Comparison of ENCODE assay signal across 8 cellular contexts in genomic region chr16:8567355-8568230, GRCh38. TPM values are rescaled to one million over a fixed set of nuclear protein-coding genes. Genes with fewer than 3 reads are reported as not detected.
DNase-seq lines count a peak whose midpoint lies in the region; ATAC-seq lines count a peak whose summit lies in the region.

No MANE protein-coding gene starts in this region.

- no peaks in the 10 kb centered on the region for H3K36me3 Mint-ChIP-seq in activated CD4-positive, alpha-beta memory T cell treated with anti-CD3 and anti-CD28 coated beads for 36 hours
- H3K36me3 Mint-ChIP-seq in effector memory CD8-positive, alpha-beta T cell (ENCODE audit: insufficient read depth) = no peaks in the 10 kb centered on the region

- peaks cover 5% of the 10 kb centered on the region for H3K4me1 Mint-ChIP-seq in activated CD4-positive, alpha-beta memory T cell treated with anti-CD3 and anti-CD28 coated beads for 36 hours (ENCODE audit: low read depth)
- peaks cover 3 to 8% of the 10 kb centered on the region in 2 donors for H3K4me1 Mint-ChIP-seq in effector memory CD8-positive, alpha-beta T cell (ENCODE audit: low read depth in 2 of 2)

- POLR2A ChIA-PET in activated CD4-positive, alpha-beta memory T cell treated with anti-CD3 and anti-CD28 coated beads for 36 hours (lab: Charles Lee) = no interaction called here

- ATAC-seq in GM19438 (IDR thresholded peaks at IDR 0.05; ENCODE audit: low read depth, unreplicated experiment) (peak; percentile 94), HG03521 (IDR thresholded peaks at IDR 0.05; ENCODE audit: unreplicated experiment) (peak; percentile 66)
- ATAC-seq in effector memory CD8-positive, alpha-beta T cell (replicated peaks) = peak; percentile 90

- peaks cover 8% of the 10 kb centered on the region for H3K27me3 Mint-ChIP-seq in activated CD4-positive, alpha-beta memory T cell treated with anti-CD3 and anti-CD28 coated beads for 36 hours
- H3K27me3 Mint-ChIP-seq in effector memory CD8-positive, alpha-beta T cell = peaks cover 15 to 21% of the 10 kb centered on the region in 2 donors

- no peaks in the 10 kb centered on the region for H3K9me3 Mint-ChIP-seq in activated CD4-positive, alpha-beta memory T cell treated with anti-CD3 and anti-CD28 coated beads for 36 hours
- H3K9me3 Mint-ChIP-seq in effector memory CD8-positive, alpha-beta T cell = no peaks in the 10 kb centered on the region

- H3K27ac Mint-ChIP-seq in activated CD4-positive, alpha-beta memory T cell treated with anti-CD3 and anti-CD28 coated beads for 36 hours = no peak overlapping the region
- H3K27ac Mint-ChIP-seq in effector memory CD8-positive, alpha-beta T cell = no peak overlapping the region

- intact Hi-C loops in activated CD4-positive, alpha-beta memory T cell treated with anti-CD3 and anti-CD28 coated beads for 36 hours (cut with micrococcal nuclease) = loop anchor here (1.0 kb wide), 4 partner anchors 54 to 313 kb away; partner anchors contain the start of genes METTL22, PMM2 and TMEM186

- CTCF ChIA-PET in activated CD4-positive, alpha-beta memory T cell treated with anti-CD3 and anti-CD28 coated beads for 36 hours (lab: Charles Lee) = interaction anchor here (0.6 to 1.9 kb wide), 24 partner anchors 16 to 1613 kb away, joined by 3 to 21 read pairs (median 3); partner anchors contain the start of genes LITAFD, METTL22, PMM2 and TMEM114

- H3K4me3 Mint-ChIP-seq in activated CD4-positive, alpha-beta memory T cell treated with anti-CD3 and anti-CD28 coated beads for 36 hours = no peak overlapping the region
- no peak overlapping the region for H3K4me3 Mint-ChIP-seq in effector memory CD8-positive, alpha-beta T cell

- DNase-seq in COLO668 (lab: John Stamatoyannopoulos, UW; ENCODE audit: unreplicated experiment) (peak; percentile 74), NCI-H82 treated with DMSO at 0.1 percent for 48 hours (lab: John Stamatoyannopoulos, UW; ENCODE audit: unreplicated experiment) (peak; percentile 63), midbrain (lab: John Stamatoyannopoulos, UW) (peak; percentile 75)
- DNase-seq in activated CD4-positive, alpha-beta memory T cell treated with anti-CD3 and anti-CD28 coated beads for 36 hours = peak; percentile 86
- peak; percentile 63 to 75 (median 67) for DNase-seq in effector memory CD8-positive, alpha-beta T cell
- peak; percentile 50 for DNase-seq in stimulated activated CD8-positive, alpha-beta memory T cell treated with anti-CD3 and anti-CD28 coated beads, Interleukin-4, amount 100 ng/mL, for 24 hours (ENCODE audit: low read depth)

RNA-seq across cellular contexts. Expression of gene TMEM114, which starts 22.7 kb away (rescaled TPM):
- not detected for total RNA-seq in activated CD4-positive, alpha-beta memory T cell treated with anti-CD3 and anti-CD28 coated beads for 36 hours

RNA-seq across cellular contexts. Expression of gene METTL22, which starts 53.9 kb away (rescaled TPM):
- total RNA-seq in activated CD4-positive, alpha-beta memory T cell treated with anti-CD3 and anti-CD28 coated beads for 36 hours = 10 to 100 TPM; 26.4 to 30.8 TPM

Comparison
In these comparisons a context has a peak if more than half of its experiments do, and no peak if none do; other contexts are left out.
1. Peak in every context shown above with its lines: DNase-seq and ATAC-seq.